ENCODE assay signal across 2 cellular contexts in genomic region chr10:97842114-97842513, GRCh38. TPM values are rescaled to one million over a fixed set of nuclear protein-coding genes. Genes with fewer than 3 reads are reported as not detected.
"Had no signal": no experiment of that assay in that cellular context is flagged by ENCODE, and none has a peak within 500 bp of the region (broad histone marks: within the 10 kb centered on the region; RNA-seq: fewer than 3 reads in every experiment).

No MANE protein-coding gene starts in this region.

RNA-seq across cellular contexts. Expression of gene GOLGA7B, which starts 7.5 kb away (rescaled TPM):
- total RNA-seq: G401, GM12878 had no signal
